In the genomic region with DNA sequence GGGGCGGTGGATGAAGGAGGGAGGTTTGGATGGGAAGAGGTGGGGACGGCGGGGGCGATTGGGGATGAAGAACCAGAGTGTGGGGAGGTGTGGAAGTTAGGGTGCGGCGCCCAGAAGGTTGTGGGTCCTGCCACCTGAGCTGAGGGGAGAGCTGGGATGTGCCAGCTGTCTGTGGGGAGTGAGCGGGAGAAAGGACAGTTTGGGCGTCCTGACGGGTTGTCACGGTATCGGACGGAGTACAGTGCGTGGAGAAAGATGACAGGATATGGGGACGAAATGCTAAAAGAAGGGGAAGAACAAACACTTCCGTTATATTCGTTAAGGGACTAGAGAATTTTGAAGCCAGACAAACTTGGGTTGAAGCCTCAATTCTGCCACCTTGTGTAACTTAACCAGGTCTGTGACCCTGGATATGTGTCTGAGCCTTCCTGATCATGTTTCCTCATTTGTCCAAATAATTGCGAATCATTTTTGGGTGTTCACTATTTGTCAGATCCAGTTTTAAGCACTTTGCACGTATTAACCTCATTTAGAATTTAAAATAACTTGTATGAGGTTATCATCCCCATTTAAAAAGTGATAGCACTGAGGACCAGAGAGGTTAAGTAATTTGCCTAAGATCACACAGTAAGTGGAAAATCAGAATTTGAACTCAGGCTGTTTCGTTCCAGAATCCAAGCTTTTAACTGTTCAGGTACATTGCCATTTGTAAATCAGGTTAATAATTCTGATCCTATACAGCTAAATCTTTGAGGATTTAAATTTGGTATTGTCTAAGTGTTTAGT, we compare ENCODE assay signal across 8 cellular contexts. TPM values are rescaled to one million over a fixed set of nuclear protein-coding genes. Genes with fewer than 3 reads are reported as not detected.
A peak's percentile ranks its signal among the peaks of the same experiment; 100 is the strongest.
DNase-seq lines count a peak whose midpoint lies in the region; TF ChIP-seq lines count a peak whose summit lies in the region.

No MANE protein-coding gene starts in this region.

- H3K36me3 ChIP-seq in suprapubic skin = peaks cover 3% of the 10 kb centered on the region

- no peak for TF ChIP-seq EP300 in suprapubic skin (IDR thresholded peaks at IDR 0.05)

- no peaks in the 10 kb centered on the region for H3K9me3 ChIP-seq in suprapubic skin

- DNase-seq in NCI-H524 treated with DMSO at 0.1 percent for 48 hours (lab: John Stamatoyannopoulos, UW) (peak; percentile 41), NCI-H524 (lab: John Stamatoyannopoulos, UW) (no peak), H4 (ENCODE audit: low spot score) (peak; percentile 34), MV-4-11 (lab: John Stamatoyannopoulos, UW) (peak; percentile 65), kidney glomerular epithelial cell (lab: John Stamatoyannopoulos, UW) (peak; percentile 38), suprapubic skin (ENCODE audit: low spot score in 2 of 2) (no peak)
- no peak for DNase-seq in stimulated activated CD4-positive, alpha-beta T cell treated with anti-CD3 and anti-CD28 coated beads, Interleukin-4, amount 100 ng/mL, for 24 hours

- H3K4me3 ChIP-seq in suprapubic skin = peak overlapping the region; percentile 72

- no peak for TF ChIP-seq POLR2A in suprapubic skin (IDR thresholded peaks at IDR 0.05)

- 6% methylated on average over 19 of the region's 19 CpGs for WGBS in suprapubic skin

- no peaks in the 10 kb centered on the region for H3K27me3 ChIP-seq in suprapubic skin

- H3K4me1 ChIP-seq in suprapubic skin = peaks cover 29% of the 10 kb centered on the region

- TF ChIP-seq CTCF in suprapubic skin (IDR thresholded peaks at IDR 0.05) = no peak

- peak overlapping the region; percentile 83 for H3K27ac ChIP-seq in angular gyrus (ENCODE audit: low read depth, low read length)
- H3K27ac ChIP-seq in suprapubic skin = peak overlapping the region; percentile 91

RNA-seq across cellular contexts. Expression of a gene that starts 0.7 kb away (rescaled TPM):
- 7.9 and 8.6 TPM in 2 replicates for total RNA-seq in H4 (2014; rRNA removed; shearing (Covaris generic))
- total RNA-seq in suprapubic skin = 10 to 100 TPM in 3 of 4 donors, 1 to 10 TPM in 1; 6.4 to 24.6 (median 13.6) TPM

RNA-seq across cellular contexts. Expression of a gene that starts 25.4 kb away (rescaled TPM):
- 3.6 and 4.5 TPM in 2 replicates for total RNA-seq in H4 (2014; rRNA removed; shearing (Covaris generic))
- 10 to 100 TPM in 2 of 4 donors, 1 to 10 TPM in 2; 3.2 to 13.2 (median 6.8) TPM for total RNA-seq in suprapubic skin

Comparison
In these comparisons a context has a peak if more than half of its experiments do, and no peak if none do; other contexts are left out.
1. DNase-seq: peak in NCI-H524 treated with DMSO at 0.1 percent for 48 hours (single experiment), H4 (single experiment), MV-4-11 (single experiment) and kidney glomerular epithelial cell (single experiment); none in NCI-H524 (0 of 2), suprapubic skin (0 of 2) and stimulated activated CD4-positive, alpha-beta T cell treated with anti-CD3 and anti-CD28 coated beads, Interleukin-4, amount 100 ng/mL, for 24 hours (single experiment).